In genomic region chr3:129490273-129490675, GRCh38 we compare ENCODE assay signal across 1 cellular context.
TF ChIP-seq lines count a peak whose summit lies in the region.

No MANE protein-coding gene starts in this region.

TF ChIP-seq in HepG2, 621 proteins besides CTCF, POLR2A, EP300 and RAD21 (continued from another document and continues in another):
- TF ChIP-seq NBN (conservative IDR thresholded peaks at IDR 0.05) (no peak), POLR2G (IDR thresholded peaks at IDR 0.05; ENCODE audit: low read depth, low read length) (no peak), THAP11 (CRISPR knock-in tag; IDR thresholded peaks at IDR 0.05) (peak; percentile 45; the same call in 1 of the 2 replicates), KLF9 (CRISPR knock-in tag; IDR thresholded peaks at IDR 0.05; ENCODE audit: low read depth) (no peak), AFF4 (CRISPR knock-in tag; IDR thresholded peaks at IDR 0.05) (no peak), HMGXB4 (CRISPR knock-in tag; IDR thresholded peaks at IDR 0.05; ENCODE audit: borderline replicate concordance in 1 of 2, low read depth in 1 of 2) (peak; percentile 45 to 67; a peak in 2 of 4 replicates), ZNF331 (CRISPR knock-in tag; IDR thresholded peaks at IDR 0.05) (peak; percentile 49; the same call in 1 of the 2 replicates), ZNF674 (CRISPR knock-in tag; IDR thresholded peaks at IDR 0.05; ENCODE audit: low read depth) (no peak), TBX3 (IDR thresholded peaks at IDR 0.05; ENCODE audit: borderline replicate concordance) (no peak), ZNF441 (CRISPR knock-in tag; IDR thresholded peaks at IDR 0.05; ENCODE audit: borderline replicate concordance) (no peak), PLSCR1 (CRISPR knock-in tag; IDR thresholded peaks at IDR 0.05; ENCODE audit: borderline replicate concordance) (no peak), ZBTB38 (CRISPR knock-in tag; IDR thresholded peaks at IDR 0.05) (peak; percentile 35; the same call in 1 of the 2 replicates), ZNF12 (CRISPR knock-in tag; IDR thresholded peaks at IDR 0.05) (no peak; the same call in 1 of the 2 replicates), ZNF329 (CRISPR knock-in tag; IDR thresholded peaks at IDR 0.05; ENCODE audit: low read depth) (0 out of 2 replicates have a peak, but pooled peaks have one; percentile 65), DR1 (CRISPR knock-in tag; IDR thresholded peaks at IDR 0.05) (no peak), ZKSCAN5 (CRISPR knock-in tag; IDR thresholded peaks at IDR 0.05) (no peak), ZKSCAN1 (IDR thresholded peaks at IDR 0.05; ENCODE audit: low read length) (0 out of 2 replicates have a peak, but pooled peaks have one; percentile 31), ZNF280B (CRISPR knock-in tag; IDR thresholded peaks at IDR 0.05; ENCODE audit: borderline replicate concordance) (no peak), MTA1 (CRISPR knock-in tag; IDR thresholded peaks at IDR 0.05; ENCODE audit: borderline replicate concordance) (no peak), ZBTB21 (CRISPR knock-in tag; IDR thresholded peaks at IDR 0.05) (no peak), ZFP1 (CRISPR knock-in tag; IDR thresholded peaks at IDR 0.05) (no peak), ZNF724P (CRISPR knock-in tag; IDR thresholded peaks at IDR 0.05; ENCODE audit: borderline replicate concordance) (no peak), NONO (IDR thresholded peaks at IDR 0.05) (no peak), NONO (CRISPR knock-in tag; conservative IDR thresholded peaks at IDR 0.05) (no peak), RXRA (CRISPR knock-in tag; IDR thresholded peaks at IDR 0.05) (no peak; the same call in 1 of the 2 replicates), ONECUT2 (CRISPR knock-in tag; IDR thresholded peaks at IDR 0.05) (no peak), ZNF841 (CRISPR knock-in tag; IDR thresholded peaks at IDR 0.05; ENCODE audit: borderline replicate concordance) (no peak), NFAT5 (CRISPR knock-in tag; IDR thresholded peaks at IDR 0.05) (no peak), HNRNPH1 (optimal IDR thresholded peaks at IDR 0.05; ENCODE audit: low read depth, low read length) (no peak), EZH2 (conservative IDR thresholded peaks at IDR 0.05; ENCODE audit: low read depth, low read length) (no peak), PAF1 (CRISPR knock-in tag; IDR thresholded peaks at IDR 0.05) (no peak), XRCC5 (optimal IDR thresholded peaks at IDR 0.05; ENCODE audit: low read length) (peak; percentile 53), ZNF230 (CRISPR knock-in tag; IDR thresholded peaks at IDR 0.05) (no peak), THYN1 (CRISPR knock-in tag; IDR thresholded peaks at IDR 0.05; ENCODE audit: borderline replicate concordance, low read depth) (no peak), SIN3B (IDR thresholded peaks at IDR 0.05; ENCODE audit: low read length) (no peak), MTA3 (CRISPR knock-in tag; IDR thresholded peaks at IDR 0.05) (no peak), ZNF124 (CRISPR knock-in tag; IDR thresholded peaks at IDR 0.05) (peak; percentile 38; the same call in 1 of the 2 replicates), NFE2L1 (CRISPR knock-in tag; IDR thresholded peaks at IDR 0.05; ENCODE audit: borderline replicate concordance) (no peak), TEAD2 (CRISPR knock-in tag; IDR thresholded peaks at IDR 0.05) (no peak), ZNF570 (CRISPR knock-in tag; IDR thresholded peaks at IDR 0.05; ENCODE audit: borderline replicate concordance) (no peak), JUNB (CRISPR knock-in tag; IDR thresholded peaks at IDR 0.05; ENCODE audit: borderline replicate concordance) (no peak), ATF7 (IDR thresholded peaks at IDR 0.05) (no peak), ATF7 (CRISPR knock-in tag; IDR thresholded peaks at IDR 0.05) (no peak), ZNF550 (CRISPR knock-in tag; IDR thresholded peaks at IDR 0.05; ENCODE audit: borderline replicate concordance) (no peak), ZNF746 (CRISPR knock-in tag; IDR thresholded peaks at IDR 0.05) (no peak), THAP8 (CRISPR knock-in tag; IDR thresholded peaks at IDR 0.05; ENCODE audit: borderline replicate concordance) (no peak), ZNF264 (CRISPR knock-in tag; IDR thresholded peaks at IDR 0.05) (no peak), ZHX1 (CRISPR knock-in tag; IDR thresholded peaks at IDR 0.05; ENCODE audit: low read depth) (no peak), ZBTB39 (CRISPR knock-in tag; IDR thresholded peaks at IDR 0.05) (no peak), NR2C2 (CRISPR knock-in tag; IDR thresholded peaks at IDR 0.05; ENCODE audit: borderline replicate concordance) (no peak), ZNF263 (CRISPR knock-in tag; IDR thresholded peaks at IDR 0.05) (peak; percentile 82), ZFP90 (CRISPR knock-in tag; IDR thresholded peaks at IDR 0.05; ENCODE audit: borderline replicate concordance) (no peak), TOE1 (CRISPR knock-in tag; IDR thresholded peaks at IDR 0.05) (no peak)
